ENCODE assay signal across 26 cellular contexts in genomic region chr17:21235921-21236320, GRCh38. TPM values are rescaled to one million over a fixed set of nuclear protein-coding genes. Genes with fewer than 3 reads are reported as not detected.
DNase-seq lines count a peak whose midpoint lies in the region; ATAC-seq and TF ChIP-seq lines count a peak whose summit lies in the region.
"Had no signal": no experiment of that assay in that cellular context is flagged by ENCODE, and none has a peak within 500 bp of the region (broad histone marks: within the 10 kb centered on the region; RNA-seq: fewer than 3 reads in every experiment).

No MANE protein-coding gene starts in this region.

- no peak overlapping the region for H4K12ac ChIP-seq in trophoblast cell (ENCODE audit: low read depth, low read length)

- no peak overlapping the region for H2AFZ ChIP-seq in trophoblast cell (ENCODE audit: insufficient read depth, low read length, poor library complexity)

- no peaks in the 10 kb centered on the region for H3K79me2 ChIP-seq in trophoblast cell (ENCODE audit: control insufficient read depth, insufficient read depth, low read length, poor library complexity)

- CTCF ChIA-PET in Calu3 (lab: Charles Lee): no interaction called here
- CTCF ChIA-PET in RWPE1 (lab: Yijun Ruan, JAX): no interaction called here

- H3K18ac ChIP-seq in trophoblast cell (ENCODE audit: low read length): no peak overlapping the region

- no CpG with 5 or more reads among the region's 1 CpG for WGBS in trophoblast cell (ENCODE audit: extremely low coverage, insufficient coverage, insufficient read length)

- no peak overlapping the region for H2BK120ac ChIP-seq in trophoblast cell (ENCODE audit: insufficient read depth, low read length, poor library complexity)

- H3K27ac ChIP-seq in trophoblast cell (ENCODE audit: low read depth, low read length) (no peak overlapping the region), RWPE1 (no peak overlapping the region)
- H3K27ac ChIP-seq: 22Rv1, C4-2B had no signal

- no peak overlapping the region for H3K9ac ChIP-seq in trophoblast cell (ENCODE audit: low read length)

- peaks cover 2% of the 10 kb centered on the region for H3K79me1 ChIP-seq in trophoblast cell (ENCODE audit: low read length)

- H3K4me3 Mint-ChIP-seq in T-helper 1 cell treated with Interleukin-12 subunit alpha and Interleukin-12 subunit beta and Interleukin-4 antibody, amounts not matched to agents 30 μg/mL and 1 μg/mL, for 36 hours: no peak overlapping the region
- H3K4me3 Mint-ChIP-seq in activated naive CD8-positive, alpha-beta T cell treated with anti-CD3 and anti-CD28 coated beads, Interleukin-2, amount 50 U/mL, for 24 hours: no peak overlapping the region
- H3K4me3 Mint-ChIP-seq in activated naive CD8-positive, alpha-beta T cell treated with anti-CD3 and anti-CD28 coated beads for 36 hours: no peak overlapping the region
- no peak overlapping the region for H3K4me3 Mint-ChIP-seq in activated T-helper 1 cell treated with anti-CD3 and anti-CD28 coated beads, Interleukin-12 subunit alpha, Interleukin-12 subunit beta, Interleukin-2, Interleukin-4 antibody, amounts not matched to agents 30 ng/mL and 10 ng/mL and 1 ng/mL, durations not matched to agents 14 hours and 24 hours and 36 hours
- no peak overlapping the region for H3K4me3 Mint-ChIP-seq in Calu3 (ENCODE audit: low read depth, unreplicated experiment)
- H3K4me3 Mint-ChIP-seq: B cell; CD8-positive, alpha-beta T cell had no signal

- TF ChIP-seq CTCF in Calu3 (IDR thresholded peaks at IDR 0.05; ENCODE audit: unreplicated experiment): no peak
- TF ChIP-seq CTCF in RWPE1 (conservative IDR thresholded peaks at IDR 0.05; ENCODE audit: low read depth): no peak

- H3K4ac ChIP-seq in trophoblast cell (ENCODE audit: low read depth, low read length): no peak overlapping the region

- intact Hi-C loops in activated T-helper 1 cell treated with anti-CD3 and anti-CD28 coated beads, Interleukin-12 subunit alpha, Interleukin-12 subunit beta, Interleukin-2, Interleukin-4 antibody, amounts not matched to agents 30 ng/mL and 10 ng/mL and 1 ng/mL, durations not matched to agents 14 hours and 24 hours and 36 hours (cut with micrococcal nuclease): no loop called here
- intact Hi-C loops in Calu3 (cut with micrococcal nuclease; ENCODE audit: unreplicated experiment): no loop called here

- no peak overlapping the region for H2BK12ac ChIP-seq in trophoblast cell (ENCODE audit: low read length)

- POLR2A ChIA-PET in RWPE1 (lab: Yijun Ruan, JAX; ENCODE audit: low non-redundant PET): no interaction called here

- H3K36me3 ChIP-seq in trophoblast cell (ENCODE audit: control insufficient read depth in 1 of 2, insufficient read depth in 2 of 2, low read length in 2 of 2): no peaks in the 10 kb centered on the region

- peak overlapping the region; percentile 26 for H3K27ac Mint-ChIP-seq in T-helper 1 cell treated with Interleukin-12 subunit alpha and Interleukin-12 subunit beta and Interleukin-4 antibody, amounts not matched to agents 30 μg/mL and 1 μg/mL, for 36 hours
- H3K27ac Mint-ChIP-seq in activated naive CD8-positive, alpha-beta T cell treated with anti-CD3 and anti-CD28 coated beads, Interleukin-2, amount 50 U/mL, for 24 hours: peak overlapping the region; percentile 40
- no peak overlapping the region for H3K27ac Mint-ChIP-seq in activated naive CD8-positive, alpha-beta T cell treated with anti-CD3 and anti-CD28 coated beads for 36 hours
- H3K27ac Mint-ChIP-seq in activated T-helper 1 cell treated with anti-CD3 and anti-CD28 coated beads, Interleukin-12 subunit alpha, Interleukin-12 subunit beta, Interleukin-2, Interleukin-4 antibody, amounts not matched to agents 30 ng/mL and 10 ng/mL and 1 ng/mL, durations not matched to agents 14 hours and 24 hours and 36 hours: peak overlapping the region; percentile 73
- H3K27ac Mint-ChIP-seq in Calu3 (ENCODE audit: unreplicated experiment): no peak overlapping the region
- H3K27ac Mint-ChIP-seq: B cell; CD8-positive, alpha-beta T cell had no signal

- peaks cover 5% of the 10 kb centered on the region for H3K36me3 Mint-ChIP-seq in T-helper 1 cell treated with Interleukin-12 subunit alpha and Interleukin-12 subunit beta and Interleukin-4 antibody, amounts not matched to agents 30 μg/mL and 1 μg/mL, for 36 hours (ENCODE audit: low read depth)
- H3K36me3 Mint-ChIP-seq in activated naive CD8-positive, alpha-beta T cell treated with anti-CD3 and anti-CD28 coated beads, Interleukin-2, amount 50 U/mL, for 24 hours (ENCODE audit: low read depth): peaks cover 5% of the 10 kb centered on the region
- peaks cover 4% of the 10 kb centered on the region for H3K36me3 Mint-ChIP-seq in activated naive CD8-positive, alpha-beta T cell treated with anti-CD3 and anti-CD28 coated beads for 36 hours
- H3K36me3 Mint-ChIP-seq in activated T-helper 1 cell treated with anti-CD3 and anti-CD28 coated beads, Interleukin-12 subunit alpha, Interleukin-12 subunit beta, Interleukin-2, Interleukin-4 antibody, amounts not matched to agents 30 ng/mL and 10 ng/mL and 1 ng/mL, durations not matched to agents 14 hours and 24 hours and 36 hours (ENCODE audit: low read depth): peaks cover 6% of the 10 kb centered on the region
- H3K36me3 Mint-ChIP-seq in Calu3 (ENCODE audit: insufficient read depth, unreplicated experiment): no peaks in the 10 kb centered on the region
- H3K36me3 Mint-ChIP-seq: CD8-positive, alpha-beta T cell had no signal

- ATAC-seq in activated naive CD8-positive, alpha-beta T cell treated with anti-CD3 and anti-CD28 coated beads, Interleukin-2, amount 50 U/mL, for 24 hours: no peak
- ATAC-seq: CD8-positive, alpha-beta T cell; HepG2 had no signal

- H3K14ac ChIP-seq in trophoblast cell (ENCODE audit: low read length): no peak overlapping the region

- no peak overlapping the region for H3K4me2 ChIP-seq in trophoblast cell (ENCODE audit: low read length)

- H3K9me3 Mint-ChIP-seq in T-helper 1 cell treated with Interleukin-12 subunit alpha and Interleukin-12 subunit beta and Interleukin-4 antibody, amounts not matched to agents 30 μg/mL and 1 μg/mL, for 36 hours: peaks cover 6% of the 10 kb centered on the region
- H3K9me3 Mint-ChIP-seq in activated naive CD8-positive, alpha-beta T cell treated with anti-CD3 and anti-CD28 coated beads, Interleukin-2, amount 50 U/mL, for 24 hours: peaks cover 8% of the 10 kb centered on the region
- H3K9me3 Mint-ChIP-seq in activated naive CD8-positive, alpha-beta T cell treated with anti-CD3 and anti-CD28 coated beads for 36 hours: no peaks in the 10 kb centered on the region
- peaks cover 14% of the 10 kb centered on the region for H3K9me3 Mint-ChIP-seq in activated T-helper 1 cell treated with anti-CD3 and anti-CD28 coated beads, Interleukin-12 subunit alpha, Interleukin-12 subunit beta, Interleukin-2, Interleukin-4 antibody, amounts not matched to agents 30 ng/mL and 10 ng/mL and 1 ng/mL, durations not matched to agents 14 hours and 24 hours and 36 hours
- peaks cover 2% of the 10 kb centered on the region for H3K9me3 Mint-ChIP-seq in Calu3 (ENCODE audit: low read depth, unreplicated experiment)

- H2BK5ac ChIP-seq in trophoblast cell (ENCODE audit: low read depth, low read length, poor library complexity): no peak overlapping the region

- H3K23ac ChIP-seq in trophoblast cell (ENCODE audit: low read length): no peak overlapping the region

- BruUV-seq in Calu3 (replicated peaks; lab: Mats Ljungman, UMichigan): no TSS peak

- DNase-seq in T-helper 1 cell (no peak), trophoblast cell (no peak), Calu3 (no peak), RWPE1 (ENCODE audit: low spot score) (no peak)
- no peak for DNase-seq in activated naive CD8-positive, alpha-beta T cell treated with anti-CD3 and anti-CD28 coated beads, Interleukin-2, amount 50 U/mL, for 24 hours
- no peak for DNase-seq in activated naive CD8-positive, alpha-beta T cell treated with anti-CD3 and anti-CD28 coated beads for 36 hours
- DNase-seq in activated T-helper 1 cell treated with anti-CD3 and anti-CD28 coated beads, Interleukin-12 subunit alpha, Interleukin-12 subunit beta, Interleukin-2, Interleukin-4 antibody, amounts not matched to agents 30 ng/mL and 10 ng/mL and 1 ng/mL, durations not matched to agents 14 hours and 24 hours and 36 hours (ENCODE audit: low spot score): no peak
- DNase-seq: Caco-2; CD8-positive, alpha-beta T cell; DMS79 treated with DMSO at 0.1 percent for 48 hours; GF-D8; GOT3; HCEC 1CT; KBM-7; NCI-H1105 treated with DMSO at 0.1 percent for 48 hours; NCI-H146; NCI-H2029; NCI-H446 treated with DMSO at 0.1 percent for 48 hours; NCI-H526; RPMI8226; SHP77 had no signal

- H3K4me1 Mint-ChIP-seq in T-helper 1 cell treated with Interleukin-12 subunit alpha and Interleukin-12 subunit beta and Interleukin-4 antibody, amounts not matched to agents 30 μg/mL and 1 μg/mL, for 36 hours (ENCODE audit: low read depth): no peaks in the 10 kb centered on the region
- H3K4me1 Mint-ChIP-seq in activated naive CD8-positive, alpha-beta T cell treated with anti-CD3 and anti-CD28 coated beads, Interleukin-2, amount 50 U/mL, for 24 hours: no peaks in the 10 kb centered on the region
- H3K4me1 Mint-ChIP-seq in activated naive CD8-positive, alpha-beta T cell treated with anti-CD3 and anti-CD28 coated beads for 36 hours: no peaks in the 10 kb centered on the region
- no peaks in the 10 kb centered on the region for H3K4me1 Mint-ChIP-seq in activated T-helper 1 cell treated with anti-CD3 and anti-CD28 coated beads, Interleukin-12 subunit alpha, Interleukin-12 subunit beta, Interleukin-2, Interleukin-4 antibody, amounts not matched to agents 30 ng/mL and 10 ng/mL and 1 ng/mL, durations not matched to agents 14 hours and 24 hours and 36 hours (ENCODE audit: low read depth)
- no peaks in the 10 kb centered on the region for H3K4me1 Mint-ChIP-seq in Calu3 (ENCODE audit: low read depth, unreplicated experiment)
- H3K4me1 Mint-ChIP-seq: B cell had no signal

- peaks cover 3% of the 10 kb centered on the region for H3K9me3 ChIP-seq in trophoblast cell (ENCODE audit: insufficient read depth, low read depth, low read length)
- H3K9me3 ChIP-seq: Caco-2 had no signal

- H3K4me3 ChIP-seq in trophoblast cell (ENCODE audit: low read depth, low read length): peak overlapping the region; percentile 11

- no peaks in the 10 kb centered on the region for H3K27me3 ChIP-seq in trophoblast cell (ENCODE audit: insufficient read depth, low read length)

- H4K8ac ChIP-seq in trophoblast cell (ENCODE audit: low read depth, low read length): no peak overlapping the region

- H3K4me1 ChIP-seq in trophoblast cell (ENCODE audit: control insufficient read depth in 1 of 2, insufficient read depth in 2 of 2, low read length in 2 of 2): peaks cover 12% of the 10 kb centered on the region in 2 experiments
- H3K4me1 ChIP-seq: Caco-2 had no signal

- no peaks in the 10 kb centered on the region for H3K27me3 Mint-ChIP-seq in T-helper 1 cell treated with Interleukin-12 subunit alpha and Interleukin-12 subunit beta and Interleukin-4 antibody, amounts not matched to agents 30 μg/mL and 1 μg/mL, for 36 hours (ENCODE audit: low read depth)
- H3K27me3 Mint-ChIP-seq in activated naive CD8-positive, alpha-beta T cell treated with anti-CD3 and anti-CD28 coated beads, Interleukin-2, amount 50 U/mL, for 24 hours: no peaks in the 10 kb centered on the region
- H3K27me3 Mint-ChIP-seq in activated naive CD8-positive, alpha-beta T cell treated with anti-CD3 and anti-CD28 coated beads for 36 hours: no peaks in the 10 kb centered on the region
- H3K27me3 Mint-ChIP-seq in activated T-helper 1 cell treated with anti-CD3 and anti-CD28 coated beads, Interleukin-12 subunit alpha, Interleukin-12 subunit beta, Interleukin-2, Interleukin-4 antibody, amounts not matched to agents 30 ng/mL and 10 ng/mL and 1 ng/mL, durations not matched to agents 14 hours and 24 hours and 36 hours (ENCODE audit: insufficient read depth): no peaks in the 10 kb centered on the region
- H3K27me3 Mint-ChIP-seq in Calu3 (ENCODE audit: unreplicated experiment): peaks cover 25% of the 10 kb centered on the region
- H3K27me3 Mint-ChIP-seq: B cell had no signal

- no peak overlapping the region for H2AK5ac ChIP-seq in trophoblast cell (ENCODE audit: low read length)

- H4K91ac ChIP-seq in trophoblast cell (ENCODE audit: low read depth, low read length): no peak overlapping the region

RNA-seq across cellular contexts. Expression of gene NATD1, which starts 17.3 kb away (rescaled TPM):
- 1 to 10 TPM in 1 of 2 experiments, under 1 TPM in 1; 0.90 to 1.1 TPM for total RNA-seq in activated naive CD8-positive, alpha-beta T cell treated with anti-CD3 and anti-CD28 coated beads for 36 hours
- 1.6 and 1.7 TPM in 2 replicates for total RNA-seq in activated T-helper 1 cell treated with anti-CD3 and anti-CD28 coated beads, Interleukin-12 subunit alpha, Interleukin-12 subunit beta, Interleukin-2, Interleukin-4 antibody, amounts not matched to agents 30 ng/mL and 10 ng/mL and 1 ng/mL, durations not matched to agents 14 hours and 24 hours and 36 hours
- polyA plus RNA-seq in trophoblast cell (2013): 30.2 and 32.0 TPM in 2 replicates
- 1.5 and 1.7 TPM in 2 replicates for total RNA-seq in Calu3 (2022)

RNA-seq across cellular contexts. Expression of gene TMEM11, which starts 22.0 kb away (rescaled TPM):
- total RNA-seq in activated naive CD8-positive, alpha-beta T cell treated with anti-CD3 and anti-CD28 coated beads for 36 hours: 10 to 100 TPM; 28.3 to 29.8 TPM
- total RNA-seq in activated T-helper 1 cell treated with anti-CD3 and anti-CD28 coated beads, Interleukin-12 subunit alpha, Interleukin-12 subunit beta, Interleukin-2, Interleukin-4 antibody, amounts not matched to agents 30 ng/mL and 10 ng/mL and 1 ng/mL, durations not matched to agents 14 hours and 24 hours and 36 hours: 33.5 and 35.6 TPM in 2 replicates
- 41.4 and 42.5 TPM in 2 replicates for polyA plus RNA-seq in trophoblast cell (2013)
- 18.9 and 20.3 TPM in 2 replicates for total RNA-seq in Calu3 (2022)

RNA-seq across cellular contexts. Expression of gene MAP2K3, which starts 48.6 kb away (rescaled TPM):
- 100 to 1,000 TPM; 136 to 139 TPM for total RNA-seq in activated naive CD8-positive, alpha-beta T cell treated with anti-CD3 and anti-CD28 coated beads for 36 hours
- total RNA-seq in activated T-helper 1 cell treated with anti-CD3 and anti-CD28 coated beads, Interleukin-12 subunit alpha, Interleukin-12 subunit beta, Interleukin-2, Interleukin-4 antibody, amounts not matched to agents 30 ng/mL and 10 ng/mL and 1 ng/mL, durations not matched to agents 14 hours and 24 hours and 36 hours: 177 and 185 TPM in 2 replicates
- 23.0 and 23.8 TPM in 2 replicates for polyA plus RNA-seq in trophoblast cell (2013)
- 93.5 and 111 TPM in 2 replicates for total RNA-seq in Calu3 (2022)

Comparison
In these comparisons a context has a peak if more than half of its experiments do, and no peak if none do; other contexts are left out.
1. H3K27ac Mint-ChIP-seq: peak in T-helper 1 cell treated with Interleukin-12 subunit alpha and Interleukin-12 subunit beta and Interleukin-4 antibody, amounts not matched to agents 30 μg/mL and 1 μg/mL, for 36 hours (single experiment), activated naive CD8-positive, alpha-beta T cell treated with anti-CD3 and anti-CD28 coated beads, Interleukin-2, amount 50 U/mL, for 24 hours (single experiment) and activated T-helper 1 cell treated with anti-CD3 and anti-CD28 coated beads, Interleukin-12 subunit alpha, Interleukin-12 subunit beta, Interleukin-2, Interleukin-4 antibody, amounts not matched to agents 30 ng/mL and 10 ng/mL and 1 ng/mL, durations not matched to agents 14 hours and 24 hours and 36 hours (single experiment); none in activated naive CD8-positive, alpha-beta T cell treated with anti-CD3 and anti-CD28 coated beads for 36 hours (single experiment) and Calu3 (single experiment).